Comparison of ENCODE assay signal across 1 cellular context in genomic region chr7:26860361-26860760, GRCh38.
TF ChIP-seq lines count a peak whose summit lies in the region.

No MANE protein-coding gene starts in this region.

TF ChIP-seq in GM23338, 12 proteins besides CTCF, POLR2A, EP300 and RAD21 (continued from another document):
- no peak for TF ChIP-seq JUNB (IDR thresholded peaks at IDR 0.05; ENCODE audit: unreplicated experiment)
- TF ChIP-seq CREB1 (CRISPR knock-in tag; IDR thresholded peaks at IDR 0.05; ENCODE audit: low read depth) = no peak
- TF ChIP-seq EZH2phosphoT487 (IDR thresholded peaks at IDR 0.05; ENCODE audit: unreplicated experiment) = no peak
- TF ChIP-seq POLR2AphosphoS5 (IDR thresholded peaks at IDR 0.05; ENCODE audit: low read depth) = no peak
- TF ChIP-seq REST (IDR thresholded peaks at IDR 0.05; ENCODE audit: unreplicated experiment) = no peak
- TF ChIP-seq ZNF114 (CRISPR knock-in tag; IDR thresholded peaks at IDR 0.05) = no peak
- no peak for TF ChIP-seq STAT1 (IDR thresholded peaks at IDR 0.05; ENCODE audit: unreplicated experiment)
- TF ChIP-seq EZH2 (IDR thresholded peaks at IDR 0.05; ENCODE audit: low read depth, unreplicated experiment) = no peak
- no peak for TF ChIP-seq ETS1 (IDR thresholded peaks at IDR 0.05)
